Comparison of ENCODE assay signal across 18 cellular contexts in genomic region chr4:106385853-106386393, GRCh38. TPM values are rescaled to one million over a fixed set of nuclear protein-coding genes. Genes with fewer than 3 reads are reported as not detected.
DNase-seq lines count a peak whose midpoint lies in the region; ATAC-seq and TF ChIP-seq lines count a peak whose summit lies in the region.
"Had no signal": no experiment of that assay in that cellular context is flagged by ENCODE, and none has a peak within 500 bp of the region (broad histone marks: within the 10 kb centered on the region; RNA-seq: fewer than 3 reads in every experiment).

No MANE protein-coding gene starts in this region.

- H3K36me3 ChIP-seq in upper lobe of right lung, result no peaks in the 10 kb centered on the region
- H3K36me3 ChIP-seq: BLaER1 had no signal

- no peak overlapping the region for H3K27ac ChIP-seq in upper lobe of right lung
- H3K27ac ChIP-seq: 22Rv1, BLaER1, C4-2B had no signal

- H3K9me3 Mint-ChIP-seq in nephron progenitor cell, result no peaks in the 10 kb centered on the region
- H3K9me3 Mint-ChIP-seq: CD8-positive, alpha-beta T cell had no signal

- DNase-seq in left ventricle myocardium superior (peak; percentile 14), cardiac septum (ENCODE audit: low spot score) (no peak), nephron progenitor cell (no peak), upper lobe of right lung (no peak), NCI-H1417 (lab: John Stamatoyannopoulos, UW) (no peak), NAMALWA (ENCODE audit: low spot score) (no peak)
- DNase-seq: Caco-2; CD4-positive, CD25-positive, alpha-beta regulatory T cell; CD8-positive, alpha-beta T cell; DMS153; DND-41; GOT3; H7; HCEC 1CT had no signal

- intact Hi-C loops in left ventricle myocardium superior (cut with micrococcal nuclease), result no loop called here
- intact Hi-C loops in cardiac septum (cut with DNase I), result no loop called here
- intact Hi-C loops in upper lobe of right lung (cut with DNase I), result no loop called here

- H3K27me3 ChIP-seq in upper lobe of right lung, result peaks cover 5% of the 10 kb centered on the region
- H3K27me3 ChIP-seq: BLaER1 had no signal

- peaks cover 13% of the 10 kb centered on the region for H3K4me1 Mint-ChIP-seq in nephron progenitor cell
- H3K4me1 Mint-ChIP-seq: B cell; CD4-positive, CD25-positive, alpha-beta regulatory T cell had no signal

- no peak overlapping the region for H3K4me3 Mint-ChIP-seq in nephron progenitor cell
- H3K4me3 Mint-ChIP-seq: B cell; CD4-positive, CD25-positive, alpha-beta regulatory T cell; CD8-positive, alpha-beta T cell had no signal

- peak overlapping the region; percentile 29 for H3K27ac Mint-ChIP-seq in nephron progenitor cell
- H3K27ac Mint-ChIP-seq: B cell; CD4-positive, CD25-positive, alpha-beta regulatory T cell; CD8-positive, alpha-beta T cell had no signal

- H3K4me3 ChIP-seq in upper lobe of right lung, result no peak overlapping the region
- H3K4me3 ChIP-seq: BLaER1 had no signal

- no peaks in the 10 kb centered on the region for H3K9me3 ChIP-seq in upper lobe of right lung

- ATAC-seq in left ventricle myocardium superior (no peak), upper lobe of right lung (peak; percentile 32)
- ATAC-seq: CD8-positive, alpha-beta T cell had no signal

- H3K4me1 ChIP-seq in upper lobe of right lung, result no peaks in the 10 kb centered on the region
- H3K4me1 ChIP-seq: BLaER1, Caco-2 had no signal

- H3K27me3 Mint-ChIP-seq in nephron progenitor cell (ENCODE audit: low read depth, poor library complexity), result peaks cover 2% of the 10 kb centered on the region
- H3K27me3 Mint-ChIP-seq: CD4-positive, CD25-positive, alpha-beta regulatory T cell had no signal

- no peaks in the 10 kb centered on the region for H3K36me3 Mint-ChIP-seq in nephron progenitor cell (ENCODE audit: low read depth)
- H3K36me3 Mint-ChIP-seq: CD4-positive, CD25-positive, alpha-beta regulatory T cell; CD8-positive, alpha-beta T cell had no signal

- TF ChIP-seq CTCF in nephron progenitor cell (IDR thresholded peaks at IDR 0.05), result no peak
- no peak for TF ChIP-seq CTCF in upper lobe of right lung (IDR thresholded peaks at IDR 0.05)

RNA-seq across cellular contexts. Expression of gene GIMD1, which starts 17.3 kb away (rescaled TPM):
- total RNA-seq in left ventricle myocardium superior (not detected), cardiac septum (not detected), upper lobe of right lung (not detected)
- total RNA-seq: B cell; Caco-2; CD4-positive, CD25-positive, alpha-beta regulatory T cell; CD8-positive, alpha-beta T cell; H7 had no signal
